ENCODE assay signal across 1 cellular context in genomic region chr3:122383915-122384697, GRCh38.
TF ChIP-seq lines count a peak whose summit lies in the region.

Gene FAM162A (plus strand): TSS chr3:122384182. CDS start chr3:122384266, 84 bp downstream.

TF ChIP-seq in HepG2, 621 proteins besides CTCF, POLR2A, EP300 and RAD21 (continued from another document and continues in another):
- TF ChIP-seq, protein P1, sequence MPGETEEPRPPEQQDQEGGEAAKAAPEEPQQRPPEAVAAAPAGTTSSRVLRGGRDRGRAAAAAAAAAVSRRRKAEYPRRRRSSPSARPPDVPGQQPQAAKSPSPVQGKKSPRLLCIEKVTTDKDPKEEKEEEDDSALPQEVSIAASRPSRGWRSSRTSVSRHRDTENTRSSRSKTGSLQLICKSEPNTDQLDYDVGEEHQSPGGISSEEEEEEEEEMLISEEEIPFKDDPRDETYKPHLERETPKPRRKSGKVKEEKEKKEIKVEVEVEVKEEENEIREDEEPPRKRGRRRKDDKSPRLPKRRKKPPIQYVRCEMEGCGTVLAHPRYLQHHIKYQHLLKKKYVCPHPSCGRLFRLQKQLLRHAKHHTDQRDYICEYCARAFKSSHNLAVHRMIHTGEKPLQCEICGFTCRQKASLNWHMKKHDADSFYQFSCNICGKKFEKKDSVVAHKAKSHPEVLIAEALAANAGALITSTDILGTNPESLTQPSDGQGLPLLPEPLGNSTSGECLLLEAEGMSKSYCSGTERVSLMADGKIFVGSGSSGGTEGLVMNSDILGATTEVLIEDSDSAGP (CRISPR knock-in tag; IDR thresholded peaks at IDR 0.05; ENCODE audit: borderline replicate concordance), result peak; percentile 94
- TF ChIP-seq LBX2 (CRISPR knock-in tag; IDR thresholded peaks at IDR 0.05; ENCODE audit: borderline replicate concordance), result no peak
- no peak for TF ChIP-seq PBX2 (CRISPR knock-in tag; IDR thresholded peaks at IDR 0.05)
- no peak for TF ChIP-seq RFX3 (CRISPR knock-in tag; IDR thresholded peaks at IDR 0.05)
- peak; percentile 79; the same call in 1 of the 2 replicates for TF ChIP-seq ZNF232 (CRISPR knock-in tag; IDR thresholded peaks at IDR 0.05; ENCODE audit: borderline replicate concordance)
- peak; percentile 96 for TF ChIP-seq ZNF782 (CRISPR knock-in tag; IDR thresholded peaks at IDR 0.05; ENCODE audit: borderline replicate concordance)
- no peak; the same call in 1 of the 2 replicates for TF ChIP-seq HOXA9 (CRISPR knock-in tag; IDR thresholded peaks at IDR 0.05; ENCODE audit: borderline replicate concordance)
- peak; percentile 74; the same call in 1 of the 2 replicates for TF ChIP-seq ZNF709 (CRISPR knock-in tag; IDR thresholded peaks at IDR 0.05)
- TF ChIP-seq ZNF776 (CRISPR knock-in tag; IDR thresholded peaks at IDR 0.05), result peak; percentile 68; the same call in 1 of the 2 replicates
- TF ChIP-seq THRA (CRISPR knock-in tag; IDR thresholded peaks at IDR 0.05; ENCODE audit: borderline replicate concordance), result peak; percentile 78
- TF ChIP-seq, protein P2, sequence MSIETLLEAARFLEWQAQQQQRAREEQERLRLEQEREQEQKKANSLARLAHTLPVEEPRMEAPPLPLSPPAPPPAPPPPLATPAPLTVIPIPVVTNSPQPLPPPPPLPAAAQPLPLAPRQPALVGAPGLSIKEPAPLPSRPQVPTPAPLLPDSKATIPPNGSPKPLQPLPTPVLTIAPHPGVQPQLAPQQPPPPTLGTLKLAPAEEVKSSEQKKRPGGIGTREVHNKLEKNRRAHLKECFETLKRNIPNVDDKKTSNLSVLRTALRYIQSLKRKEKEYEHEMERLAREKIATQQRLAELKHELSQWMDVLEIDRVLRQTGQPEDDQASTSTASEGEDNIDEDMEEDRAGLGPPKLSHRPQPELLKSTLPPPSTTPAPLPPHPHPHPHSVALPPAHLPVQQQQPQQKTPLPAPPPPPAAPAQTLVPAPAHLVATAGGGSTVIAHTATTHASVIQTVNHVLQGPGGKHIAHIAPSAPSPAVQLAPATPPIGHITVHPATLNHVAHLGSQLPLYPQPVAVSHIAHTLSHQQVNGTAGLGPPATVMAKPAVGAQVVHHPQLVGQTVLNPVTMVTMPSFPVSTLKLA (IDR thresholded peaks at IDR 0.05), result peak; percentile 76
- TF ChIP-seq, protein P3, sequence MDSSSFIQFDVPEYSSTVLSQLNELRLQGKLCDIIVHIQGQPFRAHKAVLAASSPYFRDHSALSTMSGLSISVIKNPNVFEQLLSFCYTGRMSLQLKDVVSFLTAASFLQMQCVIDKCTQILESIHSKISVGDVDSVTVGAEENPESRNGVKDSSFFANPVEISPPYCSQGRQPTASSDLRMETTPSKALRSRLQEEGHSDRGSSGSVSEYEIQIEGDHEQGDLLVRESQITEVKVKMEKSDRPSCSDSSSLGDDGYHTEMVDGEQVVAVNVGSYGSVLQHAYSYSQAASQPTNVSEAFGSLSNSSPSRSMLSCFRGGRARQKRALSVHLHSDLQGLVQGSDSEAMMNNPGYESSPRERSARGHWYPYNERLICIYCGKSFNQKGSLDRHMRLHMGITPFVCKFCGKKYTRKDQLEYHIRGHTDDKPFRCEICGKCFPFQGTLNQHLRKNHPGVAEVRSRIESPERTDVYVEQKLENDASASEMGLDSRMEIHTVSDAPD (CRISPR knock-in tag; IDR thresholded peaks at IDR 0.05), result peak; percentile 84
- TF ChIP-seq TAF1 (CRISPR knock-in tag; IDR thresholded peaks at IDR 0.05), result peak; percentile 86
- peak; percentile 94 for TF ChIP-seq HDAC2 (CRISPR knock-in tag; IDR thresholded peaks at IDR 0.05)
- peak; percentile 60; the same call in 1 of the 2 replicates for TF ChIP-seq ZNF446 (CRISPR knock-in tag; IDR thresholded peaks at IDR 0.05)
- TF ChIP-seq ASH2L (IDR thresholded peaks at IDR 0.05; ENCODE audit: insufficient read length, low read depth, low read length), result peak; percentile 22
- peak; percentile 78; the same call in 1 of the 2 replicates for TF ChIP-seq ZNF225 (CRISPR knock-in tag; IDR thresholded peaks at IDR 0.05)
- TF ChIP-seq, protein P4, sequence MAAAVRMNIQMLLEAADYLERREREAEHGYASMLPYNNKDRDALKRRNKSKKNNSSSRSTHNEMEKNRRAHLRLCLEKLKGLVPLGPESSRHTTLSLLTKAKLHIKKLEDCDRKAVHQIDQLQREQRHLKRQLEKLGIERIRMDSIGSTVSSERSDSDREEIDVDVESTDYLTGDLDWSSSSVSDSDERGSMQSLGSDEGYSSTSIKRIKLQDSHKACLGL (CRISPR knock-in tag; IDR thresholded peaks at IDR 0.05), result peak; percentile 93
- TF ChIP-seq ATF7-NPFF (CRISPR knock-in tag; IDR thresholded peaks at IDR 0.05; ENCODE audit: low read depth), result peak; percentile 81
- TF ChIP-seq FOXM1 (CRISPR knock-in tag; IDR thresholded peaks at IDR 0.05), result 0 out of 2 replicates have a peak, but pooled peaks have one; percentile 77
- TF ChIP-seq ZFP41 (CRISPR knock-in tag; IDR thresholded peaks at IDR 0.05; ENCODE audit: borderline replicate concordance), result no peak
- TF ChIP-seq, protein P5, sequence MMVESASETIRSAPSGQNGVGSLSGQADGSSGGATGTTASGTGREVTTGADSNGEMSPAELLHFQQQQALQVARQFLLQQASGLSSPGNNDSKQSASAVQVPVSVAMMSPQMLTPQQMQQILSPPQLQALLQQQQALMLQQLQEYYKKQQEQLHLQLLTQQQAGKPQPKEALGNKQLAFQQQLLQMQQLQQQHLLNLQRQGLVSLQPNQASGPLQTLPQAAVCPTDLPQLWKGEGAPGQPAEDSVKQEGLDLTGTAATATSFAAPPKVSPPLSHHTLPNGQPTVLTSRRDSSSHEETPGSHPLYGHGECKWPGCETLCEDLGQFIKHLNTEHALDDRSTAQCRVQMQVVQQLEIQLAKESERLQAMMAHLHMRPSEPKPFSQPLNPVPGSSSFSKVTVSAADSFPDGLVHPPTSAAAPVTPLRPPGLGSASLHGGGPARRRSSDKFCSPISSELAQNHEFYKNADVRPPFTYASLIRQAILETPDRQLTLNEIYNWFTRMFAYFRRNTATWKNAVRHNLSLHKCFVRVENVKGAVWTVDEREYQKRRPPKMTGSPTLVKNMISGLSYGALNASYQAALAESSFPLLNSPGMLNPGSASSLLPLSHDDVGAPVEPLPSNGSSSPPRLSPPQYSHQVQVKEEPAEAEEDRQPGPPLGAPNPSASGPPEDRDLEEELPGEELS (CRISPR knock-in tag; IDR thresholded peaks at IDR 0.05), result peak; percentile 81
- peak; percentile 83 for TF ChIP-seq SAFB2 (CRISPR knock-in tag; IDR thresholded peaks at IDR 0.05; ENCODE audit: borderline replicate concordance, low read depth)
- no peak for TF ChIP-seq SNRNP70 (IDR thresholded peaks at IDR 0.05; ENCODE audit: low read depth, low read length)
- TF ChIP-seq, protein P6, sequence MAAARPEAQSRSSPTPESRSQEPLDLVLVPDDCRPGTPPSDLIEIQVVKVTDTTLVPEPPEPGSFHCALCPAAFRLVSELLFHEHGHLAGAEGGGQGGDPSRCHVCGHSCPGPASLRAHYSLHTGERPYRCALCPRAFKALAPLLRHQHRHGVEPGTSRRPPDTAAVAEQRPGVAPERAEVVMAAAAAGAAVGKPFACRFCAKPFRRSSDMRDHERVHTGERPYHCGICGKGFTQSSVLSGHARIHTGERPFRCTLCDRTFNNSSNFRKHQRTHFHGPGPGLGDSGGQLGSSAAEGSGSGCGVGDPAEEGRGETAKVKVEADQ (CRISPR knock-in tag; IDR thresholded peaks at IDR 0.05; ENCODE audit: borderline replicate concordance), result peak; percentile 93
- TF ChIP-seq ZNF331 (CRISPR knock-in tag; IDR thresholded peaks at IDR 0.05), result peak; percentile 95
- TF ChIP-seq XBP1 (CRISPR knock-in tag; IDR thresholded peaks at IDR 0.05), result no peak
- TF ChIP-seq XRCC5 (optimal IDR thresholded peaks at IDR 0.05; ENCODE audit: low read length), result peak; percentile 93
- TF ChIP-seq ZNF816 (CRISPR knock-in tag; IDR thresholded peaks at IDR 0.05; ENCODE audit: borderline replicate concordance), result no peak
- 0 out of 2 replicates have a peak, but pooled peaks have one; percentile 36 for TF ChIP-seq KLF11 (CRISPR knock-in tag; IDR thresholded peaks at IDR 0.05)
- no peak for TF ChIP-seq ZNF550 (CRISPR knock-in tag; IDR thresholded peaks at IDR 0.05; ENCODE audit: borderline replicate concordance)
- peak; percentile 88 for TF ChIP-seq MED8 (CRISPR knock-in tag; IDR thresholded peaks at IDR 0.05; ENCODE audit: insufficient replicate concordance)
- peak; percentile 87 for TF ChIP-seq KAT8 (CRISPR knock-in tag; IDR thresholded peaks at IDR 0.05)
- TF ChIP-seq SIN3A (IDR thresholded peaks at IDR 0.05; ENCODE audit: borderline replicate concordance, low read depth, low read length), result peak; percentile 94
- TF ChIP-seq ZC3H13 (CRISPR knock-in tag; IDR thresholded peaks at IDR 0.05), result peak; percentile 56; the same call in 1 of the 2 replicates
- TF ChIP-seq RERE (CRISPR knock-in tag; IDR thresholded peaks at IDR 0.05; ENCODE audit: low read depth), result peak; percentile 75; the same call in 1 of the 2 replicates
- TF ChIP-seq ZNF629 (CRISPR knock-in tag; conservative IDR thresholded peaks at IDR 0.05), result peak; percentile 55
- no peak for TF ChIP-seq NR2F2 (IDR thresholded peaks at IDR 0.05; ENCODE audit: borderline replicate concordance, low read depth)
- peak; percentile 77 for TF ChIP-seq FOSL2 (CRISPR knock-in tag; IDR thresholded peaks at IDR 0.05)
- no peak for TF ChIP-seq ZNF260 (CRISPR knock-in tag; IDR thresholded peaks at IDR 0.05; ENCODE audit: borderline replicate concordance, low read depth)
- TF ChIP-seq SP4 (CRISPR knock-in tag; IDR thresholded peaks at IDR 0.05), result peak; percentile 93
- TF ChIP-seq MIER2 (CRISPR knock-in tag; IDR thresholded peaks at IDR 0.05), result 0 out of 2 replicates have a peak, but pooled peaks have one; percentile 65
- TF ChIP-seq NCOR1 (IDR thresholded peaks at IDR 0.05; ENCODE audit: borderline replicate concordance, low read length), result no peak
- no peak for TF ChIP-seq ZNF704 (CRISPR knock-in tag; IDR thresholded peaks at IDR 0.05; ENCODE audit: borderline replicate concordance)
- TF ChIP-seq TOE1 (CRISPR knock-in tag; IDR thresholded peaks at IDR 0.05), result no peak
- TF ChIP-seq ZNF264 (CRISPR knock-in tag; IDR thresholded peaks at IDR 0.05), result peak; percentile 83; the same call in 1 of the 2 replicates
- peak; percentile 96 for TF ChIP-seq ZNF230 (CRISPR knock-in tag; IDR thresholded peaks at IDR 0.05)
